1 cellular context compared by ENCODE assay signal in the genomic region with DNA sequence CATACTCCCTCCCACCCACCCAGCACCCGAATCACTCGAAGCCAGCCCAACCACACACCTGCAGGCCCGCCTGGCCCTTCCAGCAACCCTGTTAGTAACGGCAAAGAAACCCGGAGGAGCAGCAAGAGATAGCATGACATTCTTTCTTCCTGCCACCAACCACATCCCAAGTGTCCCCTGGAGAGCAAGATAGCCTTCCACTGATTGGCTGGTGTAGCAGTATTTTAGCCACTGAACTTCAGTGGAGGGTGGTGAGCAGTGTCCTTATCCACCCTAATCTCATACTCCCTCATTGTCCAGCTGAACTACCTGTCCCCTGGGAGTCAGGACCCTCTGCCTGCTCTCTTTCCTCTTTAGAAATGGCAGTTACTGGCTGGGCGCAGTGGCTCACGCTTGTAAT.
TF ChIP-seq lines count a peak whose summit lies in the region.

No MANE protein-coding gene starts in this region.

TF ChIP-seq in HepG2, 621 proteins besides CTCF, POLR2A, EP300 and RAD21:
- TF ChIP-seq ZNF782 (CRISPR knock-in tag; IDR thresholded peaks at IDR 0.05; ENCODE audit: borderline replicate concordance) = no peak
- TF ChIP-seq KLF13 (CRISPR knock-in tag; IDR thresholded peaks at IDR 0.05) = no peak
- no peak for TF ChIP-seq PCBP1 (IDR thresholded peaks at IDR 0.05; ENCODE audit: borderline replicate concordance, low read depth, low read length)
- TF ChIP-seq, protein P1, sequence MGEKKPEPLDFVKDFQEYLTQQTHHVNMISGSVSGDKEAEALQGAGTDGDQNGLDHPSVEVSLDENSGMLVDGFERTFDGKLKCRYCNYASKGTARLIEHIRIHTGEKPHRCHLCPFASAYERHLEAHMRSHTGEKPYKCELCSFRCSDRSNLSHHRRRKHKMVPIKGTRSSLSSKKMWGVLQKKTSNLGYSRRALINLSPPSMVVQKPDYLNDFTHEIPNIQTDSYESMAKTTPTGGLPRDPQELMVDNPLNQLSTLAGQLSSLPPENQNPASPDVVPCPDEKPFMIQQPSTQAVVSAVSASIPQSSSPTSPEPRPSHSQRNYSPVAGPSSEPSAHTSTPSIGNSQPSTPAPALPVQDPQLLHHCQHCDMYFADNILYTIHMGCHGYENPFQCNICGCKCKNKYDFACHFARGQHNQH (CRISPR knock-in tag; IDR thresholded peaks at IDR 0.05) = no peak
- TF ChIP-seq, protein P2, sequence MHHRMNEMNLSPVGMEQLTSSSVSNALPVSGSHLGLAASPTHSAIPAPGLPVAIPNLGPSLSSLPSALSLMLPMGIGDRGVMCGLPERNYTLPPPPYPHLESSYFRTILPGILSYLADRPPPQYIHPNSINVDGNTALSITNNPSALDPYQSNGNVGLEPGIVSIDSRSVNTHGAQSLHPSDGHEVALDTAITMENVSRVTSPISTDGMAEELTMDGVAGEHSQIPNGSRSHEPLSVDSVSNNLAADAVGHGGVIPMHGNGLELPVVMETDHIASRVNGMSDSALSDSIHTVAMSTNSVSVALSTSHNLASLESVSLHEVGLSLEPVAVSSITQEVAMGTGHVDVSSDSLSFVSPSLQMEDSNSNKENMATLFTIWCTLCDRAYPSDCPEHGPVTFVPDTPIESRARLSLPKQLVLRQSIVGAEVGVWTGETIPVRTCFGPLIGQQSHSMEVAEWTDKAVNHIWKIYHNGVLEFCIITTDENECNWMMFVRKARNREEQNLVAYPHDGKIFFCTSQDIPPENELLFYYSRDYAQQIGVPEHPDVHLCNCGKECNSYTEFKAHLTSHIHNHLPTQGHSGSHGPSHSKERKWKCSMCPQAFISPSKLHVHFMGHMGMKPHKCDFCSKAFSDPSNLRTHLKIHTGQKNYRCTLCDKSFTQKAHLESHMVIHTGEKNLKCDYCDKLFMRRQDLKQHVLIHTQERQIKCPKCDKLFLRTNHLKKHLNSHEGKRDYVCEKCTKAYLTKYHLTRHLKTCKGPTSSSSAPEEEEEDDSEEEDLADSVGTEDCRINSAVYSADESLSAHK (CRISPR knock-in tag; IDR thresholded peaks at IDR 0.05; ENCODE audit: borderline replicate concordance) = no peak
- TF ChIP-seq, protein P3, sequence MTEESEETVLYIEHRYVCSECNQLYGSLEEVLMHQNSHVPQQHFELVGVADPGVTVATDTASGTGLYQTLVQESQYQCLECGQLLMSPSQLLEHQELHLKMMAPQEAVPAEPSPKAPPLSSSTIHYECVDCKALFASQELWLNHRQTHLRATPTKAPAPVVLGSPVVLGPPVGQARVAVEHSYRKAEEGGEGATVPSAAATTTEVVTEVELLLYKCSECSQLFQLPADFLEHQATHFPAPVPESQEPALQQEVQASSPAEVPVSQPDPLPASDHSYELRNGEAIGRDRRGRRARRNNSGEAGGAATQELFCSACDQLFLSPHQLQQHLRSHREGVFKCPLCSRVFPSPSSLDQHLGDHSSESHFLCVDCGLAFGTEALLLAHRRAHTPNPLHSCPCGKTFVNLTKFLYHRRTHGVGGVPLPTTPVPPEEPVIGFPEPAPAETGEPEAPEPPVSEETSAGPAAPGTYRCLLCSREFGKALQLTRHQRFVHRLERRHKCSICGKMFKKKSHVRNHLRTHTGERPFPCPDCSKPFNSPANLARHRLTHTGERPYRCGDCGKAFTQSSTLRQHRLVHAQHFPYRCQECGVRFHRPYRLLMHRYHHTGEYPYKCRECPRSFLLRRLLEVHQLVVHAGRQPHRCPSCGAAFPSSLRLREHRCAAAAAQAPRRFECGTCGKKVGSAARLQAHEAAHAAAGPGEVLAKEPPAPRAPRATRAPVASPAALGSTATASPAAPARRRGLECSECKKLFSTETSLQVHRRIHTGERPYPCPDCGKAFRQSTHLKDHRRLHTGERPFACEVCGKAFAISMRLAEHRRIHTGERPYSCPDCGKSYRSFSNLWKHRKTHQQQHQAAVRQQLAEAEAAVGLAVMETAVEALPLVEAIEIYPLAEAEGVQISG (CRISPR knock-in tag; IDR thresholded peaks at IDR 0.05) = no peak
- no peak for TF ChIP-seq TEAD3 (CRISPR knock-in tag; optimal IDR thresholded peaks at IDR 0.05; ENCODE audit: borderline replicate concordance)
- TF ChIP-seq EHMT2 (IDR thresholded peaks at IDR 0.05; ENCODE audit: borderline replicate concordance, low read depth, low read length) = no peak
- TF ChIP-seq EED (CRISPR knock-in tag; IDR thresholded peaks at IDR 0.05) = no peak
- no peak for TF ChIP-seq ZNF572 (CRISPR knock-in tag; IDR thresholded peaks at IDR 0.05)
- TF ChIP-seq SIX4 (CRISPR knock-in tag; IDR thresholded peaks at IDR 0.05) = no peak
- TF ChIP-seq, protein P4, sequence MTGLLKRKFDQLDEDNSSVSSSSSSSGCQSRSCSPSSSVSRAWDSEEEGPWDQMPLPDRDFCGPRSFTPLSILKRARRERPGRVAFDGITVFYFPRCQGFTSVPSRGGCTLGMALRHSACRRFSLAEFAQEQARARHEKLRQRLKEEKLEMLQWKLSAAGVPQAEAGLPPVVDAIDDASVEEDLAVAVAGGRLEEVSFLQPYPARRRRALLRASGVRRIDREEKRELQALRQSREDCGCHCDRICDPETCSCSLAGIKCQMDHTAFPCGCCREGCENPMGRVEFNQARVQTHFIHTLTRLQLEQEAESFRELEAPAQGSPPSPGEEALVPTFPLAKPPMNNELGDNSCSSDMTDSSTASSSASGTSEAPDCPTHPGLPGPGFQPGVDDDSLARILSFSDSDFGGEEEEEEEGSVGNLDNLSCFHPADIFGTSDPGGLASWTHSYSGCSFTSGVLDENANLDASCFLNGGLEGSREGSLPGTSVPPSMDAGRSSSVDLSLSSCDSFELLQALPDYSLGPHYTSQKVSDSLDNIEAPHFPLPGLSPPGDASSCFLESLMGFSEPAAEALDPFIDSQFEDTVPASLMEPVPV (CRISPR knock-in tag; IDR thresholded peaks at IDR 0.05) = no peak
- no peak for TF ChIP-seq ZNF292 (CRISPR knock-in tag; IDR thresholded peaks at IDR 0.05; ENCODE audit: borderline replicate concordance, low read depth)
- no peak for TF ChIP-seq HHEX (CRISPR knock-in tag; IDR thresholded peaks at IDR 0.05)
- no peak for TF ChIP-seq SNAPC2 (CRISPR knock-in tag; IDR thresholded peaks at IDR 0.05)
- no peak for TF ChIP-seq ZNF33B (CRISPR knock-in tag; IDR thresholded peaks at IDR 0.05)
- TF ChIP-seq XBP1 (CRISPR knock-in tag; IDR thresholded peaks at IDR 0.05) = no peak
- TF ChIP-seq ZNF777 (CRISPR knock-in tag; IDR thresholded peaks at IDR 0.05) = no peak
- no peak for TF ChIP-seq ZNF136 (CRISPR knock-in tag; IDR thresholded peaks at IDR 0.05; ENCODE audit: low read depth)
- TF ChIP-seq REL (CRISPR knock-in tag; conservative IDR thresholded peaks at IDR 0.05) = no peak
TF ChIP-seq in HepG2: peak in this region for 0.
